In genomic region chr18:36811955-36812354, GRCh38 we compare ENCODE assay signal across 17 cellular contexts. TPM values are rescaled to one million over a fixed set of nuclear protein-coding genes. Genes with fewer than 3 reads are reported as not detected.
DNase-seq lines count a peak whose midpoint lies in the region; ATAC-seq and TF ChIP-seq lines count a peak whose summit lies in the region.
"Had no signal": no experiment of that assay in that cellular context is flagged by ENCODE, and none has a peak within 500 bp of the region (broad histone marks: within the 10 kb centered on the region; RNA-seq: fewer than 3 reads in every experiment).

No MANE protein-coding gene starts in this region.

- H3K4me1 ChIP-seq in vagina, result peaks cover 20% of the 10 kb centered on the region
- H3K4me1 ChIP-seq in PC-3 (ENCODE audit: insufficient read depth, low read length), result no peaks in the 10 kb centered on the region
- H3K4me1 ChIP-seq: BLaER1 treated with 17β-estradiol and CSF1 and Interleukin-3, amounts not matched to agents 10 nM and 100 nM had no signal

- peaks cover 63% of the 10 kb centered on the region for H3K4me1 Mint-ChIP-seq in HFFc6 (ENCODE audit: low read depth)
- H3K4me1 Mint-ChIP-seq in nephron progenitor cell, result peaks cover 34% of the 10 kb centered on the region

- no peak overlapping the region for H3K9ac ChIP-seq in PC-3 (ENCODE audit: low read length)
- H3K9ac ChIP-seq: BLaER1 treated with 17β-estradiol and CSF1 and Interleukin-3, amounts not matched to agents 10 nM and 100 nM; KMS-11 had no signal

- no peak overlapping the region for H3K4me2 ChIP-seq in PC-3 (ENCODE audit: low read length)
- H3K4me2 ChIP-seq: BLaER1 treated with 17β-estradiol and CSF1 and Interleukin-3, amounts not matched to agents 10 nM and 100 nM; KMS-11 had no signal

- POLR2A ChIA-PET in PC-3 (lab: Charles Lee; ENCODE audit: unreplicated experiment), result no interaction called here

- no peaks in the 10 kb centered on the region for H4K20me1 ChIP-seq in PC-3 (ENCODE audit: low read length)

- no peaks in the 10 kb centered on the region for H3K9me2 ChIP-seq in PC-3 (replicated peaks; ENCODE audit: low read length)

- DNase-seq in HFFc6 (peak; percentile 8), fibroblast of gingiva (ENCODE audit: low read depth) (peak; percentile 21), nephron progenitor cell (no peak), vagina (ENCODE audit: extremely low spot score in 2 of 2) (no peak), A172 (ENCODE audit: low spot score) (no peak), PC-3 (no peak)
- no peak for DNase-seq in stimulated activated naive CD4-positive, alpha-beta T cell treated with Interleukin-2 at 50 U/mL for 16 hours (lab: John Stamatoyannopoulos, UW)
- DNase-seq: CD8-positive, alpha-beta memory T cell; DMS79 treated with DMSO at 0.1 percent for 48 hours; NCI-H1048; NCI-H146; NCI-H2081; NCI-H510A; NCI-H82 had no signal

- no peak for TF ChIP-seq CTCF in HFFc6 (IDR thresholded peaks at IDR 0.05)
- no peak for TF ChIP-seq CTCF in nephron progenitor cell (IDR thresholded peaks at IDR 0.05)
- no peak for TF ChIP-seq CTCF in vagina (IDR thresholded peaks at IDR 0.05)
- no peak for TF ChIP-seq CTCF in PC-3 (conservative IDR thresholded peaks at IDR 0.05; ENCODE audit: low read depth, low read length)

- no TSS peak for BruUV-seq in PC-3 (replicated peaks; lab: Mats Ljungman, UMichigan)

- no peak overlapping the region; the same call in 1 of the 2 replicates for H3K4me3 Mint-ChIP-seq in HFFc6
- H3K4me3 Mint-ChIP-seq in nephron progenitor cell, result no peak overlapping the region
- H3K4me3 Mint-ChIP-seq: CD8-positive, alpha-beta memory T cell had no signal

- peaks cover 0 to 15% of the 10 kb centered on the region in 2 donors for H3K36me3 ChIP-seq in vagina
- H3K36me3 ChIP-seq in PC-3 (ENCODE audit: low read depth, low read length), result no peaks in the 10 kb centered on the region

- no peaks in the 10 kb centered on the region for H3F3A ChIP-seq in PC-3 (ENCODE audit: low read length, unreplicated experiment)

- H3K27me3 ChIP-seq in vagina (no peaks in the 10 kb centered on the region), PC-3 (ENCODE audit: low read length) (no peaks in the 10 kb centered on the region)
- H3K27me3 ChIP-seq: BLaER1 treated with 17β-estradiol and CSF1 and Interleukin-3, amounts not matched to agents 10 nM and 100 nM had no signal

- no peak for TF ChIP-seq POLR2A in vagina (IDR thresholded peaks at IDR 0.05)

- peak overlapping the region; percentile 53 for H3K27ac Mint-ChIP-seq in HFFc6
- H3K27ac Mint-ChIP-seq in nephron progenitor cell, result peak overlapping the region; percentile 48

- H3K36me3 Mint-ChIP-seq in HFFc6 (ENCODE audit: low read depth) (peaks cover 13% of the 10 kb centered on the region), nephron progenitor cell (ENCODE audit: low read depth) (peaks cover 54% of the 10 kb centered on the region)

- intact Hi-C loops in vagina (cut with DNase I), result no loop called here
- intact Hi-C loops in PC-3 (cut with micrococcal nuclease), result no loop called here

- no peak overlapping the region for H2AFZ ChIP-seq in PC-3 (ENCODE audit: low read length)

- CTCF ChIA-PET in PC-3 (lab: Charles Lee), result no interaction called here

- ATAC-seq in PC-3, result no peak

- H3K27me3 Mint-ChIP-seq in HFFc6 (ENCODE audit: insufficient read depth), result peaks cover 1% of the 10 kb centered on the region; the same call in 1 of the 2 replicates
- no peaks in the 10 kb centered on the region for H3K27me3 Mint-ChIP-seq in nephron progenitor cell (ENCODE audit: low read depth, poor library complexity)
- H3K27me3 Mint-ChIP-seq: CD8-positive, alpha-beta memory T cell had no signal

- H3K27ac ChIP-seq in vagina (peak overlapping the region; percentile 56), PC-3 (ENCODE audit: low read length) (no peak overlapping the region)
- H3K27ac ChIP-seq: BLaER1 treated with 17β-estradiol and CSF1 and Interleukin-3, amounts not matched to agents 10 nM and 100 nM; KMS-11; SK-N-MC had no signal

- H3K9me3 ChIP-seq in vagina, result no peaks in the 10 kb centered on the region
- no peaks in the 10 kb centered on the region for H3K9me3 ChIP-seq in PC-3 (ENCODE audit: low read length)
- H3K9me3 ChIP-seq: BLaER1 treated with 17β-estradiol and CSF1 and Interleukin-3, amounts not matched to agents 10 nM and 100 nM had no signal

- H3K4me3 ChIP-seq in vagina (no peak overlapping the region), PC-3 (ENCODE audit: low read length) (no peak overlapping the region)
- H3K4me3 ChIP-seq: BLaER1 treated with 17β-estradiol and CSF1 and Interleukin-3, amounts not matched to agents 10 nM and 100 nM; SK-N-MC had no signal

- H3K9me3 Mint-ChIP-seq in HFFc6 (no peaks in the 10 kb centered on the region), nephron progenitor cell (no peaks in the 10 kb centered on the region)
- H3K9me3 Mint-ChIP-seq: CD8-positive, alpha-beta memory T cell had no signal

- H3K79me2 ChIP-seq in PC-3 (ENCODE audit: low read length), result no peaks in the 10 kb centered on the region

RNA-seq across cellular contexts. Expression of gene TPGS2, which starts 16.8 kb away (rescaled TPM):
- total RNA-seq in HFFc6 (2021; fragmentation: NEBNext Ultra II Directional; extraction: Animal tissue kit (Norgen Biotek cat#: 25700)), result 100 to 1,000 TPM; 132 to 194 (median 155) TPM
- total RNA-seq in vagina (171 TPM), PC-3 (2014; rRNA removed) (44.2 and 44.9 TPM in 2 replicates)
- total RNA-seq in A172 (2014; rRNA removed; shearing (Covaris generic)), result 285 and 288 TPM in 2 replicates

RNA-seq across cellular contexts. Expression of gene KIAA1328, which starts 17.0 kb away (rescaled TPM):
- 1 to 10 TPM; 2.7 to 3.3 (median 3.0) TPM for total RNA-seq in HFFc6 (2021; fragmentation: NEBNext Ultra II Directional; extraction: Animal tissue kit (Norgen Biotek cat#: 25700))
- total RNA-seq in vagina, result 17.2 TPM
- 9.1 TPM in 2 replicates for total RNA-seq in A172 (2014; rRNA removed; shearing (Covaris generic))
- total RNA-seq in PC-3 (2014; rRNA removed), result 1.6 and 4.4 TPM in 2 replicates

Comparison
In these comparisons a context has a peak if more than half of its experiments do, and no peak if none do; other contexts are left out.
1. DNase-seq: peak in HFFc6 (single experiment) and fibroblast of gingiva (single experiment); none in nephron progenitor cell (single experiment), vagina (0 of 2), stimulated activated naive CD4-positive, alpha-beta T cell treated with Interleukin-2 at 50 U/mL for 16 hours (single experiment), A172 (single experiment) and PC-3 (single experiment).